In the genomic region with DNA sequence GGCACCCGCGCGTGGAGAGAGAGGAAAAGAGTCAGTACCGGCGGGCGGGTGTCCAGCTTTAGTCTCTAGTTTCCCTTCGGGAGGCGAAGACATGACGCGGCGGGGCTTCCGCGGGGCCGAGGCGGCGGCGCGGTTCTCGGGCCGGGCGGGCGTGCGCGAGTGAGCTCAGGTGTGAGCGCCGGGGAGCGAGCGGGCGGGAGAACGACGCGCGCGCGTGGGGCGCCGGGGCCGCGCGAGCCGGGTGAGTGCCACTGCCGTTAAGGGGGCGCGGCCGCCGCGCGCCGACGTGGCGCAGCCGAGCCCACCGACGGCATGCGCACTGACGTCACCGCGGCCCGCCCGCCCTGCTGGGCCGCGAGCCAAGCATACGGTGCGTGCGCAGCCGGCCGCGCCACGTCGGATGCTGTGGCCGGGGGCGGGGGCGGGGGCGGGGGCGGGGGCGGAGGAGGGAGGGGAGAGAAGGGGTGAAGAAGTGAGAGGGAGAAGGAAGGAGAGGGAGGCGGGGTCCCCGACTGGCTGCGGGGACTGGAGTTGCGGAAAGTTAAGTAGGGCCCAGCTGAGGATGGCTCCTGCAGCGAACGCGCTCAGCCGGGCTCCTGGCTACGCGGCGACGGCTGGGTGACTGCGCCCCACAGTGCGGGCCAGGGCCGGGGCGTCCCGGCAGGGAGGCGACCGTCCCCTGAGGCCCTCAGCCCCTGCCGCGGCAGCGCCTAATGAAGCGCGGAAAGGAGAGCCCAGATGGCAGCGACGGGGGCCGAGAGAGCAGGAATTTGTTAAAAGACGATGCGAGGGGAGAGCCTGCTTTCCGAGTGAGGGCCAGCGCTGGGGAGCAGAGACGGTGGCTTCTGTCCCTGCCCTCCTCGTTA, we compare ENCODE assay signal across 8 cellular contexts. TPM values are rescaled to one million over a fixed set of nuclear protein-coding genes. Genes with fewer than 3 reads are reported as not detected.
DNase-seq lines count a peak whose midpoint lies in the region; TF ChIP-seq lines count a peak whose summit lies in the region.

A gene with protein sequence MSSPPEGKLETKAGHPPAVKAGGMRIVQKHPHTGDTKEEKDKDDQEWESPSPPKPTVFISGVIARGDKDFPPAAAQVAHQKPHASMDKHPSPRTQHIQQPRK (minus strand): TSS at position 259 of the 866 bp plus-strand sequence. CDS start 166 bp downstream, at position 93.

- DNase-seq in H7 (peak; percentile 96), SJSA1 (ENCODE audit: low read depth in 1 of 2, low spot score in 2 of 2) (peak; percentile 78 to 89), foreskin melanocyte (peak; percentile 69)
- peak; percentile 48 to 94 (median 69) for DNase-seq in activated naive CD4-positive, alpha-beta T cell (lab: John Stamatoyannopoulos, UW)

- H3K9me3 ChIP-seq in ES-I3 (ENCODE audit: control insufficient read depth, insufficient read depth, low read length) (no peaks in the 10 kb centered on the region), Loucy (ENCODE audit: insufficient read depth, low read depth, low read length) (no peaks in the 10 kb centered on the region), SJSA1 (replicated peaks) (no peaks in the 10 kb centered on the region; the same call in 1 of the 2 replicates), neuron (ENCODE audit: low read length) (no peaks in the 10 kb centered on the region), subcutaneous abdominal adipose tissue (ENCODE audit: control insufficient read depth in 5 of 5, low read length in 5 of 5) (no peaks in the 10 kb centered on the region)

- H3K36me3 ChIP-seq in ES-I3 (ENCODE audit: insufficient read depth, low read length) (no peaks in the 10 kb centered on the region), H7 (replicated peaks; ENCODE audit: control insufficient read depth, insufficient read depth, low read length) (no peaks in the 10 kb centered on the region), Loucy (ENCODE audit: insufficient read depth, low read length) (no peaks in the 10 kb centered on the region), SJSA1 (peaks cover 33% of the 10 kb centered on the region), neuron (ENCODE audit: insufficient read depth, low read length) (no peaks in the 10 kb centered on the region), subcutaneous abdominal adipose tissue (ENCODE audit: control insufficient read depth in 5 of 5, insufficient read depth in 5 of 5, low read length in 5 of 5) (no peaks in the 10 kb centered on the region)

- H3K4me1 ChIP-seq in ES-I3 (ENCODE audit: insufficient read depth, low read length) (peaks cover 8% of the 10 kb centered on the region; the same call in 1 of the 2 replicates), Loucy (ENCODE audit: insufficient read depth, low read length, poor library complexity, severe bottlenecking) (peaks cover 53% of the 10 kb centered on the region), SJSA1 (replicated peaks) (peaks cover 37% of the 10 kb centered on the region), neuron (ENCODE audit: insufficient read depth, low read length) (peaks cover 5% of the 10 kb centered on the region), subcutaneous abdominal adipose tissue (ENCODE audit: control insufficient read depth in 5 of 5, insufficient read depth in 5 of 5, low read length in 5 of 5) (peaks cover 3 to 24% (median 15%) of the 10 kb centered on the region in 5 donors)

- peaks cover 45% of the 10 kb centered on the region for H3K79me2 ChIP-seq in Loucy (ENCODE audit: insufficient read depth, low read length)

- H3F3A ChIP-seq in Loucy (ENCODE audit: low read depth) = no peaks in the 10 kb centered on the region

- H4K20me1 ChIP-seq in Loucy (ENCODE audit: insufficient read depth, low read length, poor library complexity, severe bottlenecking) = peaks cover 39% of the 10 kb centered on the region

- H3K27me3 ChIP-seq in H7 (ENCODE audit: control insufficient read depth, insufficient read depth, low read length) (no peaks in the 10 kb centered on the region), Loucy (ENCODE audit: insufficient read depth, low read length, poor library complexity, severe bottlenecking) (no peaks in the 10 kb centered on the region), SJSA1 (replicated peaks) (no peaks in the 10 kb centered on the region), neuron (ENCODE audit: insufficient read depth, low read length) (no peaks in the 10 kb centered on the region), subcutaneous abdominal adipose tissue (ENCODE audit: control insufficient read depth in 5 of 5, insufficient read depth in 4 of 5, low read length in 5 of 5) (no peaks in the 10 kb centered on the region)

- TF ChIP-seq CTCF in Loucy (conservative IDR thresholded peaks at IDR 0.05; ENCODE audit: low read length) = no peak

- H3K4me3 ChIP-seq in H7 (ENCODE audit: insufficient read depth, low read depth, low read length) (peak within 1 kb of the TSS; percentile 72), Loucy (ENCODE audit: low read length, poor library complexity, severe bottlenecking) (peak within 1 kb of the TSS; percentile 99), SJSA1 (peak within 1 kb of the TSS; percentile 98), neuron (ENCODE audit: low read length) (peak within 1 kb of the TSS; percentile 70), subcutaneous abdominal adipose tissue (ENCODE audit: low read depth in 1 of 5, low read length in 5 of 5) (peak within 1 kb of the TSS; percentile 71 to 77 (median 75))

- H3K9me2 ChIP-seq in Loucy (replicated peaks; ENCODE audit: low read depth, low read length) = no peaks in the 10 kb centered on the region

- H3K9ac ChIP-seq in ES-I3 (ENCODE audit: low read depth, low read length) (peak within 1 kb of the TSS; percentile 96), Loucy (ENCODE audit: low read depth, low read length, poor library complexity, severe bottlenecking) (peak within 1 kb of the TSS; percentile 95), subcutaneous abdominal adipose tissue (ENCODE audit: low read length in 5 of 5) (peak within 1 kb of the TSS; percentile 63 to 88 (median 69))

- H3K27ac ChIP-seq in SJSA1 (peak within 1 kb of the TSS; percentile 89), subcutaneous abdominal adipose tissue (ENCODE audit: low read depth, low read length) (peak within 1 kb of the TSS; percentile 74)

- peak within 1 kb of the TSS; percentile 81 for H2AFZ ChIP-seq in Loucy (ENCODE audit: low read length)
- H2AFZ ChIP-seq in neuron (ENCODE audit: low read depth, low read length) = peak within 1 kb of the TSS; percentile 84

- H3K4me2 ChIP-seq in Loucy (ENCODE audit: low read depth, low read length, poor library complexity, severe bottlenecking) = peak within 1 kb of the TSS; percentile 86

RNA-seq across cellular contexts. Expression of the gene that starts here (rescaled TPM):
- 10.5 and 13.8 TPM in 2 replicates for total RNA-seq in H7 (2014; rRNA removed; shearing (Covaris generic))
- 40.6 and 64.6 TPM in 2 replicates for total RNA-seq in SJSA1 (2014; rRNA removed; shearing (Covaris generic))

Comparison
In these comparisons a context has a peak if more than half of its experiments do, and no peak if none do; other contexts are left out.
1. Peak in every context shown above with its lines: DNase-seq, H3K4me3 ChIP-seq and H3K27ac ChIP-seq.